ENCODE assay signal across 20 cellular contexts in genomic region chr14:99182548-99183115, GRCh38.
DNase-seq lines count a peak whose midpoint lies in the region; ATAC-seq and TF ChIP-seq lines count a peak whose summit lies in the region.
"Had no signal": no experiment of that assay in that cellular context is flagged by ENCODE, and none has a peak within 500 bp of the region (broad histone marks: within the 10 kb centered on the region; RNA-seq: fewer than 3 reads in every experiment).

No MANE protein-coding gene starts in this region.

- no peak for DNase-seq in T-helper 2 cell treated with Interferon-gamma antibody and Interleukin-4, amounts not matched to agents 5 μg/mL and 100 μg/mL, for 36 hours (ENCODE audit: low spot score)
- DNase-seq in T-helper 2 cell (no peak), islet precursor cell (no peak), LoVo (ENCODE audit: low spot score) (no peak)
- DNase-seq in CD4-positive, CD25-positive, alpha-beta regulatory T cell = no peak
- peak; percentile 69 for DNase-seq in activated CD8-positive, alpha-beta T cell treated with anti-CD3 and anti-CD28 coated beads for 36 hours
- DNase-seq in effector memory CD4-positive, alpha-beta T cell = no peak
- DNase-seq: 8988T, activated gamma-delta T cell treated with Interleukin-2 at 50 U/mL for 16 hours, GF-D8, kidney glomerular epithelial cell, NCI-H1048, NCI-H2029 treated with DMSO at 0.1 percent for 48 hours, NCI-H226, NCI-H774, T-helper 9 cell had no signal

- H3K27me3 Mint-ChIP-seq in T-helper 2 cell treated with Interferon-gamma antibody and Interleukin-4, amounts not matched to agents 5 μg/mL and 100 μg/mL, for 36 hours (ENCODE audit: low read depth) = no peaks in the 10 kb centered on the region
- no peaks in the 10 kb centered on the region for H3K27me3 Mint-ChIP-seq in CD4-positive, CD25-positive, alpha-beta regulatory T cell
- no peaks in the 10 kb centered on the region for H3K27me3 Mint-ChIP-seq in activated CD8-positive, alpha-beta T cell treated with anti-CD3 and anti-CD28 coated beads for 36 hours

- intact Hi-C loops in activated CD8-positive, alpha-beta T cell treated with anti-CD3 and anti-CD28 coated beads for 36 hours (cut with micrococcal nuclease) = loop anchor here (10.0 kb wide), 2 partner anchors 248 to 998 kb away; no protein-coding TSS in a partner anchor

- peak overlapping the region; percentile 2 for H3K4me3 ChIP-seq in CD4-positive, CD25-positive, alpha-beta regulatory T cell (ENCODE audit: low read depth, low read length)
- H3K4me3 ChIP-seq in effector memory CD4-positive, alpha-beta T cell (ENCODE audit: insufficient read depth, low read depth, low read length, poor library complexity, severe bottlenecking) = peak overlapping the region; percentile 7
- H3K4me3 ChIP-seq: lung had no signal

- peaks cover 95% of the 10 kb centered on the region for H3K4me1 ChIP-seq in CD4-positive, CD25-positive, alpha-beta regulatory T cell (ENCODE audit: control insufficient read depth, insufficient read depth, low read length, poor library complexity, severe bottlenecking)
- peaks cover 83% of the 10 kb centered on the region for H3K4me1 ChIP-seq in effector memory CD4-positive, alpha-beta T cell (ENCODE audit: control insufficient read depth, insufficient read depth, low read length, poor library complexity, severe bottlenecking)

- CTCF ChIA-PET in activated CD8-positive, alpha-beta T cell treated with anti-CD3 and anti-CD28 coated beads for 36 hours (lab: Charles Lee) = interaction anchor here (0.7 to 1.6 kb wide), 4 partner anchors 32 to 89 kb away, joined by 3 read pairs; partner anchors contain the start of gene BCL11B

- peak overlapping the region; percentile 13 for H3K4me3 Mint-ChIP-seq in T-helper 2 cell treated with Interferon-gamma antibody and Interleukin-4, amounts not matched to agents 5 μg/mL and 100 μg/mL, for 36 hours
- peak overlapping the region; percentile 70 to 83 (median 77) for H3K4me3 Mint-ChIP-seq in CD4-positive, CD25-positive, alpha-beta regulatory T cell
- peak overlapping the region; percentile 68 for H3K4me3 Mint-ChIP-seq in activated CD8-positive, alpha-beta T cell treated with anti-CD3 and anti-CD28 coated beads for 36 hours

- H3K36me3 ChIP-seq in CD4-positive, CD25-positive, alpha-beta regulatory T cell (ENCODE audit: control insufficient read depth, insufficient read depth, low read length) = peaks cover 69% of the 10 kb centered on the region
- peaks cover 40% of the 10 kb centered on the region for H3K36me3 ChIP-seq in effector memory CD4-positive, alpha-beta T cell (ENCODE audit: control insufficient read depth, insufficient read depth, low read length)

- POLR2A ChIA-PET in activated CD8-positive, alpha-beta T cell treated with anti-CD3 and anti-CD28 coated beads for 36 hours (lab: Charles Lee) = interaction anchor here (1.8 kb wide), 1 partner anchor 13 kb away, joined by 4 read pairs; no protein-coding TSS in a partner anchor

- H3K4me1 Mint-ChIP-seq in T-helper 2 cell treated with Interferon-gamma antibody and Interleukin-4, amounts not matched to agents 5 μg/mL and 100 μg/mL, for 36 hours (ENCODE audit: low read depth) = peaks cover 77% of the 10 kb centered on the region
- H3K4me1 Mint-ChIP-seq in CD4-positive, CD25-positive, alpha-beta regulatory T cell = peaks cover 60 to 97% (median 82%) of the 10 kb centered on the region in 4 donors
- peaks cover 95% of the 10 kb centered on the region for H3K4me1 Mint-ChIP-seq in activated CD8-positive, alpha-beta T cell treated with anti-CD3 and anti-CD28 coated beads for 36 hours (ENCODE audit: low read depth)

- H3K9me3 ChIP-seq in CD4-positive, CD25-positive, alpha-beta regulatory T cell (ENCODE audit: control insufficient read depth in 2 of 2, low read length in 2 of 2) = no peaks in the 10 kb centered on the region
- no peaks in the 10 kb centered on the region for H3K9me3 ChIP-seq in effector memory CD4-positive, alpha-beta T cell (ENCODE audit: control insufficient read depth, low read length)

- peak overlapping the region; percentile 53 for H3K27ac ChIP-seq in CD4-positive, CD25-positive, alpha-beta regulatory T cell (ENCODE audit: insufficient read depth, low read length, poor library complexity, severe bottlenecking)
- peak overlapping the region; percentile 57 for H3K27ac ChIP-seq in effector memory CD4-positive, alpha-beta T cell (ENCODE audit: insufficient read depth, low read length, poor library complexity, severe bottlenecking)
- H3K27ac ChIP-seq: RWPE1 had no signal

- H3K36me3 Mint-ChIP-seq in T-helper 2 cell treated with Interferon-gamma antibody and Interleukin-4, amounts not matched to agents 5 μg/mL and 100 μg/mL, for 36 hours (ENCODE audit: low read depth) = peaks cover 52% of the 10 kb centered on the region
- H3K36me3 Mint-ChIP-seq in CD4-positive, CD25-positive, alpha-beta regulatory T cell = peaks cover 52% of the 10 kb centered on the region
- H3K36me3 Mint-ChIP-seq in activated CD8-positive, alpha-beta T cell treated with anti-CD3 and anti-CD28 coated beads for 36 hours (ENCODE audit: low read depth) = peaks cover 69% of the 10 kb centered on the region

- ATAC-seq in CD4-positive, CD25-positive, alpha-beta regulatory T cell (ENCODE audit: low read depth in 2 of 2) = no peak
- ATAC-seq in activated CD8-positive, alpha-beta T cell treated with anti-CD3 and anti-CD28 coated beads for 36 hours = peak; percentile 38
- no peak for ATAC-seq in HG03196 (IDR thresholded peaks at IDR 0.05; ENCODE audit: unreplicated experiment)

- no peaks in the 10 kb centered on the region for H3K27me3 ChIP-seq in CD4-positive, CD25-positive, alpha-beta regulatory T cell (ENCODE audit: control insufficient read depth, insufficient read depth, low read length)
- no peaks in the 10 kb centered on the region for H3K27me3 ChIP-seq in effector memory CD4-positive, alpha-beta T cell (replicated peaks; ENCODE audit: control insufficient read depth, insufficient read depth, low read length, poor library complexity, severe bottlenecking)

- no peaks in the 10 kb centered on the region for H3K9me3 Mint-ChIP-seq in T-helper 2 cell treated with Interferon-gamma antibody and Interleukin-4, amounts not matched to agents 5 μg/mL and 100 μg/mL, for 36 hours
- no peaks in the 10 kb centered on the region for H3K9me3 Mint-ChIP-seq in CD4-positive, CD25-positive, alpha-beta regulatory T cell
- no peaks in the 10 kb centered on the region for H3K9me3 Mint-ChIP-seq in activated CD8-positive, alpha-beta T cell treated with anti-CD3 and anti-CD28 coated beads for 36 hours

- no peak for TF ChIP-seq CTCF in activated CD8-positive, alpha-beta T cell treated with anti-CD3 and anti-CD28 coated beads for 36 hours (IDR thresholded peaks at IDR 0.05)

- H3K27ac Mint-ChIP-seq in T-helper 2 cell treated with Interferon-gamma antibody and Interleukin-4, amounts not matched to agents 5 μg/mL and 100 μg/mL, for 36 hours = peak overlapping the region; percentile 80
- peak overlapping the region; percentile 90 to 94 (median 93) for H3K27ac Mint-ChIP-seq in CD4-positive, CD25-positive, alpha-beta regulatory T cell
- peak overlapping the region; percentile 94 for H3K27ac Mint-ChIP-seq in activated CD8-positive, alpha-beta T cell treated with anti-CD3 and anti-CD28 coated beads for 36 hours
- H3K27ac Mint-ChIP-seq: progenitor cell of endocrine pancreas had no signal

Comparison
In these comparisons a context has a peak if more than half of its experiments do, and no peak if none do; other contexts are left out.
1. H3K4me3 Mint-ChIP-seq: peak in every context shown above with its lines; median percentile 77 in CD4-positive, CD25-positive, alpha-beta regulatory T cell; 68 in activated CD8-positive, alpha-beta T cell treated with anti-CD3 and anti-CD28 coated beads for 36 hours; 13 in T-helper 2 cell treated with Interferon-gamma antibody and Interleukin-4, amounts not matched to agents 5 μg/mL and 100 μg/mL, for 36 hours.